20 cellular contexts compared by ENCODE assay signal in genomic region chr18:28916436-28916835, GRCh38.
DNase-seq lines count a peak whose midpoint lies in the region; ATAC-seq and TF ChIP-seq lines count a peak whose summit lies in the region.
"Had no signal": no experiment of that assay in that cellular context is flagged by ENCODE, and none has a peak within 500 bp of the region (broad histone marks: within the 10 kb centered on the region; RNA-seq: fewer than 3 reads in every experiment).

No MANE protein-coding gene starts in this region.

- peak; percentile 2 for DNase-seq in NCI-H82 (lab: John Stamatoyannopoulos, UW)
- DNase-seq in NCI-H82 treated with DMSO at 0.1 percent for 48 hours (lab: John Stamatoyannopoulos, UW; ENCODE audit: unreplicated experiment) = no peak
- DNase-seq in astrocyte of the spinal cord (ENCODE audit: low read depth, low spot score) = peak; percentile 5
- peak; percentile 62 for DNase-seq in retinal pigment epithelial cell (ENCODE audit: low read depth)
- DNase-seq in stimulated activated effector memory CD8-positive, alpha-beta T cell treated with anti-CD3 and anti-CD28 coated beads, Interleukin-12 subunit alpha, Interleukin-12 subunit beta, amount 100 ng/mL, for 72 hours (ENCODE audit: low spot score in 2 of 2) = no peak
- no peak for DNase-seq in NCI-H2171 (lab: John Stamatoyannopoulos, UW)
- DNase-seq: Caco-2; CD4-positive, CD25-positive, alpha-beta regulatory T cell; CD8-positive, alpha-beta T cell; DMS 273 treated with DMSO at 0.1 percent for 48 hours; DMS79; EL; GDM1; GM23248; H7; HCEC 1CT had no signal

- in situ Hi-C loops in astrocyte of the spinal cord (cut with HindIII; ENCODE audit: low sequenced_read_pairs) = no loop called here

- ATAC-seq in GM21447 (IDR thresholded peaks at IDR 0.05; ENCODE audit: unreplicated experiment) = no peak
- no peak for ATAC-seq in stimulated activated effector memory CD8-positive, alpha-beta T cell treated with anti-CD3 and anti-CD28 coated beads, Interleukin-12 subunit alpha, Interleukin-12 subunit beta, amount 100 ng/mL, for 72 hours
- ATAC-seq: CD8-positive, alpha-beta T cell; GM12878 had no signal

- no peak for TF ChIP-seq CTCF in astrocyte of the spinal cord (IDR thresholded peaks at IDR 0.05; ENCODE audit: low read depth, low read length)
- TF ChIP-seq CTCF in retinal pigment epithelial cell (conservative IDR thresholded peaks at IDR 0.05; ENCODE audit: low read depth, low read length) = no peak

- H3K4me3 Mint-ChIP-seq in stimulated activated effector memory CD8-positive, alpha-beta T cell treated with anti-CD3 and anti-CD28 coated beads, Interleukin-12 subunit alpha, Interleukin-12 subunit beta, amount 100 ng/mL, for 72 hours = no peak overlapping the region
- H3K4me3 Mint-ChIP-seq: B cell; CD4-positive, CD25-positive, alpha-beta regulatory T cell; CD8-positive, alpha-beta T cell had no signal

- peaks cover 21% of the 10 kb centered on the region for H3K9me3 Mint-ChIP-seq in stimulated activated effector memory CD8-positive, alpha-beta T cell treated with anti-CD3 and anti-CD28 coated beads, Interleukin-12 subunit alpha, Interleukin-12 subunit beta, amount 100 ng/mL, for 72 hours

- no peak overlapping the region for H3K27ac Mint-ChIP-seq in stimulated activated effector memory CD8-positive, alpha-beta T cell treated with anti-CD3 and anti-CD28 coated beads, Interleukin-12 subunit alpha, Interleukin-12 subunit beta, amount 100 ng/mL, for 72 hours
- H3K27ac Mint-ChIP-seq: B cell; CD4-positive, CD25-positive, alpha-beta regulatory T cell; CD8-positive, alpha-beta T cell had no signal

- H3K4me1 Mint-ChIP-seq in stimulated activated effector memory CD8-positive, alpha-beta T cell treated with anti-CD3 and anti-CD28 coated beads, Interleukin-12 subunit alpha, Interleukin-12 subunit beta, amount 100 ng/mL, for 72 hours = no peaks in the 10 kb centered on the region
- H3K4me1 Mint-ChIP-seq: B cell had no signal

- no peak overlapping the region for H3K4me3 ChIP-seq in astrocyte of the spinal cord (ENCODE audit: low read depth, low read length)
- no peak overlapping the region for H3K4me3 ChIP-seq in retinal pigment epithelial cell (ENCODE audit: low read length)
- H3K4me3 ChIP-seq: BLaER1, GM12878, GM23248 had no signal

- no peaks in the 10 kb centered on the region for H3K36me3 Mint-ChIP-seq in stimulated activated effector memory CD8-positive, alpha-beta T cell treated with anti-CD3 and anti-CD28 coated beads, Interleukin-12 subunit alpha, Interleukin-12 subunit beta, amount 100 ng/mL, for 72 hours
- H3K36me3 Mint-ChIP-seq: CD4-positive, CD25-positive, alpha-beta regulatory T cell; CD8-positive, alpha-beta T cell had no signal

Comparison
In these comparisons a context has a peak if more than half of its experiments do, and no peak if none do; other contexts are left out.
1. DNase-seq: peak in NCI-H82 (single experiment), astrocyte of the spinal cord (single experiment) and retinal pigment epithelial cell (single experiment); none in NCI-H82 treated with DMSO at 0.1 percent for 48 hours (single experiment), stimulated activated effector memory CD8-positive, alpha-beta T cell treated with anti-CD3 and anti-CD28 coated beads, Interleukin-12 subunit alpha, Interleukin-12 subunit beta, amount 100 ng/mL, for 72 hours (0 of 2) and NCI-H2171 (single experiment).